ENCODE assay signal across 8 cellular contexts in genomic region chr10:124092270-124093075, GRCh38. TPM values are rescaled to one million over a fixed set of nuclear protein-coding genes. Genes with fewer than 3 reads are reported as not detected.
DNase-seq lines count a peak whose midpoint lies in the region; ATAC-seq, FAIRE-seq and TF ChIP-seq lines count a peak whose summit lies in the region.

No MANE protein-coding gene starts in this region.

- peak overlapping the region; percentile 20 for H3K4me3 Mint-ChIP-seq in activated naive CD8-positive, alpha-beta T cell

- H3K9me3 Mint-ChIP-seq in activated naive CD8-positive, alpha-beta T cell (ENCODE audit: low read depth): no peaks in the 10 kb centered on the region

- no peak overlapping the region for H3K27ac Mint-ChIP-seq in activated naive CD8-positive, alpha-beta T cell

- intact Hi-C loops in left cardiac atrium (cut with DNase I) (no loop called here), posterior vena cava (cut with DNase I) (loop anchor here in 1 of 2 donors (10.0 kb wide), 1 partner anchor 292 kb away; no protein-coding TSS in a partner anchor)

- TF ChIP-seq CTCF in D721Med (IDR thresholded peaks at IDR 0.05; ENCODE audit: insufficient read depth, missing control alignments): no peak

- ATAC-seq in left cardiac atrium: peak; percentile 58 to 65

- DNase-seq in NCI-H345 (lab: John Stamatoyannopoulos, UW) (peak; percentile 36), NCI-H345 treated with DMSO at 0.1 percent for 48 hours (lab: John Stamatoyannopoulos, UW; ENCODE audit: unreplicated experiment) (no peak), HTR-8/SVneo (ENCODE audit: insufficient read length, low spot score) (peak; percentile 10), left cardiac atrium (peak; percentile 79), posterior vena cava (ENCODE audit: low spot score) (peak; percentile 89), cortex of kidney (lab: John Stamatoyannopoulos, UW) (no peak), D721Med (ENCODE audit: insufficient read length, low spot score) (no peak)

- peaks cover 38% of the 10 kb centered on the region for H3K27me3 Mint-ChIP-seq in activated naive CD8-positive, alpha-beta T cell

- FAIRE-seq in HTR-8/SVneo (lab: Jason Lieb, UNC) (no peak), D721Med (lab: Jason Lieb, UNC) (no peak)

- H3K36me3 Mint-ChIP-seq in activated naive CD8-positive, alpha-beta T cell: no peaks in the 10 kb centered on the region

- H3K4me1 Mint-ChIP-seq in activated naive CD8-positive, alpha-beta T cell (ENCODE audit: low read depth): peaks cover 1% of the 10 kb centered on the region

RNA-seq across cellular contexts. Expression of gene CHST15, which starts 0.9 kb away (rescaled TPM):
- 10 to 100 TPM in 1 of 2 donors, 1 to 10 TPM in 1; 9.2 to 17.8 TPM for total RNA-seq in left cardiac atrium
- 10 to 100 TPM; 25.8 to 30.1 TPM for total RNA-seq in posterior vena cava

Comparison
In these comparisons a context has a peak if more than half of its experiments do, and no peak if none do; other contexts are left out.
1. DNase-seq: peak in NCI-H345 (single experiment), HTR-8/SVneo (single experiment), left cardiac atrium (single experiment) and posterior vena cava (single experiment); none in NCI-H345 treated with DMSO at 0.1 percent for 48 hours (single experiment), cortex of kidney (single experiment) and D721Med (single experiment).